ENCODE assay signal across 18 cellular contexts in genomic region chr11:75453916-75454655, GRCh38. TPM values are rescaled to one million over a fixed set of nuclear protein-coding genes. Genes with fewer than 3 reads are reported as not detected.
DNase-seq lines count a peak whose midpoint lies in the region; ATAC-seq and TF ChIP-seq lines count a peak whose summit lies in the region.
"Had no signal": no experiment of that assay in that cellular context is flagged by ENCODE, and none has a peak within 500 bp of the region (broad histone marks: within the 10 kb centered on the region; RNA-seq: fewer than 3 reads in every experiment).

No MANE protein-coding gene starts in this region.

- no peaks in the 10 kb centered on the region for H3K36me3 ChIP-seq in adipocyte (ENCODE audit: control insufficient read depth, insufficient read depth, low read length, severe bottlenecking)
- no peaks in the 10 kb centered on the region for H3K36me3 ChIP-seq in gastroesophageal sphincter
- peaks cover 0 to 5% (median 0%) of the 10 kb centered on the region in 3 donors for H3K36me3 ChIP-seq in tibial nerve
- H3K36me3 ChIP-seq in MM.1S (replicated peaks; ENCODE audit: insufficient read depth, low read length) = no peaks in the 10 kb centered on the region
- H3K36me3 ChIP-seq: colonic mucosa, left ventricle myocardium inferior had no signal

- H3K4me1 Mint-ChIP-seq in mesothelial cell of epicardium = no peaks in the 10 kb centered on the region
- H3K4me1 Mint-ChIP-seq: naive thymus-derived CD4-positive, alpha-beta T cell had no signal

- H3K9me3 Mint-ChIP-seq in mesothelial cell of epicardium = no peaks in the 10 kb centered on the region
- H3K9me3 Mint-ChIP-seq: naive thymus-derived CD4-positive, alpha-beta T cell had no signal

- H3F3A ChIP-seq in MM.1S (ENCODE audit: insufficient read depth, low read length) = no peaks in the 10 kb centered on the region

- no peaks in the 10 kb centered on the region for H3K36me3 Mint-ChIP-seq in mesothelial cell of epicardium

- WGBS in gastroesophageal sphincter (ENCODE audit: low coverage in 1 of 2), 2 donors = 63 to 71% methylated on average over 7 to 8 of the region's 9 CpGs
- 37 to 44% methylated on average over 9 of the region's 9 CpGs for WGBS in tibial nerve, 2 donors

- no peak overlapping the region for H3K27ac ChIP-seq in gastroesophageal sphincter
- peak overlapping the region in 2 of 4 donors; percentile 33 to 51 for H3K27ac ChIP-seq in tibial nerve
- no peak overlapping the region for H3K27ac ChIP-seq in MM.1S (ENCODE audit: low read length)
- H3K27ac ChIP-seq: colonic mucosa, left ventricle myocardium inferior had no signal

- no peak for TF ChIP-seq POLR2A in gastroesophageal sphincter (IDR thresholded peaks at IDR 0.05)
- no peak for TF ChIP-seq POLR2A in tibial nerve (IDR thresholded peaks at IDR 0.05)

- H3K27me3 ChIP-seq in adipocyte (replicated peaks; ENCODE audit: control insufficient read depth, insufficient read depth, low read length) = peaks cover 3% of the 10 kb centered on the region
- peaks cover 20% of the 10 kb centered on the region for H3K27me3 ChIP-seq in gastroesophageal sphincter
- no peaks in the 10 kb centered on the region for H3K27me3 ChIP-seq in tibial nerve
- H3K27me3 ChIP-seq in MM.1S (replicated peaks; ENCODE audit: insufficient read depth, low read length) = peaks cover 49% of the 10 kb centered on the region
- H3K27me3 ChIP-seq: colonic mucosa had no signal

- peak; percentile 43 for ATAC-seq in gastroesophageal sphincter
- ATAC-seq in GM21528 (IDR thresholded peaks at IDR 0.05; ENCODE audit: low FRiP score, unreplicated experiment) = no peak
- ATAC-seq: K562; naive thymus-derived CD4-positive, alpha-beta T cell had no signal

- no peak overlapping the region for H3K4me3 ChIP-seq in adipocyte (ENCODE audit: low read length)
- no peak overlapping the region for H3K4me3 ChIP-seq in gastroesophageal sphincter
- no peak overlapping the region for H3K4me3 ChIP-seq in tibial nerve
- H3K4me3 ChIP-seq in MM.1S (ENCODE audit: low read length) = no peak overlapping the region
- H3K4me3 ChIP-seq: colonic mucosa, K562, left ventricle myocardium inferior had no signal

- H3K9me2 ChIP-seq in MM.1S (replicated peaks; ENCODE audit: insufficient read depth, low read length) = no peaks in the 10 kb centered on the region

- no peaks in the 10 kb centered on the region for H3K79me2 ChIP-seq in MM.1S (ENCODE audit: low read length)

- H3K4me1 ChIP-seq in adipocyte (ENCODE audit: control insufficient read depth, insufficient read depth, low read length) = peaks cover 15% of the 10 kb centered on the region
- no peaks in the 10 kb centered on the region for H3K4me1 ChIP-seq in gastroesophageal sphincter
- H3K4me1 ChIP-seq in tibial nerve = peaks cover 0 to 40% (median 10%) of the 10 kb centered on the region in 4 donors
- H3K4me1 ChIP-seq in MM.1S (ENCODE audit: low read length) = no peaks in the 10 kb centered on the region
- H3K4me1 ChIP-seq: colonic mucosa, left ventricle myocardium inferior had no signal

- H3K4me2 ChIP-seq in MM.1S (ENCODE audit: low read depth, low read length) = no peak overlapping the region

- peak; percentile 95 for DNase-seq in GM04504 (ENCODE audit: low read depth)
- DNase-seq in adipocyte (ENCODE audit: low read depth) = peak; percentile 22
- peak; percentile 35 to 66 for DNase-seq in tibial nerve (ENCODE audit: low spot score in 2 of 2)
- no peak for DNase-seq in MM.1S
- no peak for DNase-seq in mesothelial cell of epicardium (ENCODE audit: low spot score in 2 of 2, unreplicated experiment in 2 of 2)
- DNase-seq in NCI-H748 treated with DMSO at 0.1 percent for 48 hours (lab: John Stamatoyannopoulos, UW) = no peak
- DNase-seq: colonic mucosa; left ventricle myocardium inferior; naive thymus-derived CD4-positive, alpha-beta T cell; NCI-H187; NCI-H526; retina; RPMI8226; stimulated activated CD4-positive, alpha-beta T cell treated with anti-CD3 and anti-CD28 coated beads, Interleukin-2, amount 100 ng/mL, for 48 hours; T-helper 1 cell had no signal

- H3K27me3 Mint-ChIP-seq in mesothelial cell of epicardium (ENCODE audit: low read depth) = no peaks in the 10 kb centered on the region
- H3K27me3 Mint-ChIP-seq: naive thymus-derived CD4-positive, alpha-beta T cell had no signal

- no peak overlapping the region for H3K27ac Mint-ChIP-seq in mesothelial cell of epicardium
- H3K27ac Mint-ChIP-seq: naive thymus-derived CD4-positive, alpha-beta T cell had no signal

- TF ChIP-seq EP300 in gastroesophageal sphincter (IDR thresholded peaks at IDR 0.05) = no peak
- TF ChIP-seq EP300 in tibial nerve (IDR thresholded peaks at IDR 0.05) = peak in 1 of 2 donors; percentile 73

- no peak overlapping the region for H3K4me3 Mint-ChIP-seq in mesothelial cell of epicardium
- H3K4me3 Mint-ChIP-seq: naive thymus-derived CD4-positive, alpha-beta T cell had no signal

- H3K9me3 ChIP-seq in adipocyte (ENCODE audit: control insufficient read depth, low read length) (no peaks in the 10 kb centered on the region), gastroesophageal sphincter (no peaks in the 10 kb centered on the region), tibial nerve (no peaks in the 10 kb centered on the region), MM.1S (replicated peaks; ENCODE audit: insufficient read depth, low read length) (no peaks in the 10 kb centered on the region)
- H3K9me3 ChIP-seq: colonic mucosa, left ventricle myocardium inferior had no signal

- H2AFZ ChIP-seq in MM.1S (ENCODE audit: low read length) = no peak overlapping the region

- H3K9ac ChIP-seq in adipocyte (ENCODE audit: low read length) (peak overlapping the region; percentile 20), MM.1S (ENCODE audit: low read length) (no peak overlapping the region)

- TF ChIP-seq CTCF in gastroesophageal sphincter (IDR thresholded peaks at IDR 0.05) (no peak), tibial nerve (IDR thresholded peaks at IDR 0.05) (no peak), MM.1S (IDR thresholded peaks at IDR 0.05; ENCODE audit: low read length) (no peak), mesothelial cell of epicardium (IDR thresholded peaks at IDR 0.05; ENCODE audit: unreplicated experiment) (no peak)

- no peaks in the 10 kb centered on the region for H4K20me1 ChIP-seq in MM.1S (ENCODE audit: insufficient read depth, low read length)

RNA-seq across cellular contexts. Expression of gene KLHL35, which starts 21.1 kb away (rescaled TPM):
- total RNA-seq in gastroesophageal sphincter = under 1 TPM in 1 of 4 donors, not detected in 3; 0.72 TPM
- 10 to 100 TPM in 1 of 4 donors, 1 to 10 TPM in 3; 3.0 to 11.1 (median 6.6) TPM for total RNA-seq in tibial nerve
- 0.38 to 0.67 TPM (median 0.59 TPM) in 3 replicates for total RNA-seq in mesothelial cell of epicardium
- total RNA-seq: K562 had no signal

RNA-seq across cellular contexts. Expression of gene RPS3, which starts 54.8 kb away (rescaled TPM):
- total RNA-seq in gastroesophageal sphincter (1,000 to 10,000 TPM in 2 of 4 donors, 100 to 1,000 TPM in 2; 767 to 1,946 (median 1,260) TPM), tibial nerve (1,000 to 10,000 TPM; 1,012 to 1,395 (median 1,115) TPM), mesothelial cell of epicardium (2,848 to 2,954 TPM (median 2,936 TPM) in 3 replicates)

Comparison
In these comparisons a context has a peak if more than half of its experiments do, and no peak if none do; other contexts are left out.
1. DNase-seq: peak in GM04504 (single experiment), adipocyte (single experiment) and tibial nerve (2 of 2); none in MM.1S (single experiment), mesothelial cell of epicardium (0 of 2) and NCI-H748 treated with DMSO at 0.1 percent for 48 hours (single experiment).